Comparison of ENCODE assay signal across 1 cellular context in genomic region chr16:14071576-14072271, GRCh38.
A peak's percentile ranks its signal among the peaks of the same experiment; 100 is the strongest.
TF ChIP-seq lines count a peak whose summit lies in the region.

No MANE protein-coding gene starts in this region.

TF ChIP-seq in HepG2, 621 proteins besides CTCF, POLR2A, EP300 and RAD21 (continued from another document and continues in another):
- peak; percentile 76; the same call in 1 of the 2 replicates for TF ChIP-seq CENPX (CRISPR knock-in tag; IDR thresholded peaks at IDR 0.05)
- no peak for TF ChIP-seq HES4 (CRISPR knock-in tag; IDR thresholded peaks at IDR 0.05; ENCODE audit: borderline replicate concordance)
- TF ChIP-seq GTF3A (CRISPR knock-in tag; conservative IDR thresholded peaks at IDR 0.05): no peak
- no peak for TF ChIP-seq THAP11 (CRISPR knock-in tag; IDR thresholded peaks at IDR 0.05)
- no peak for TF ChIP-seq ZNF589 (CRISPR knock-in tag; conservative IDR thresholded peaks at IDR 0.05)
- TF ChIP-seq KLF9 (CRISPR knock-in tag; IDR thresholded peaks at IDR 0.05; ENCODE audit: low read depth): no peak
- TF ChIP-seq ZNF335 (CRISPR knock-in tag; IDR thresholded peaks at IDR 0.05): no peak
- no peak for TF ChIP-seq ZNF460 (CRISPR knock-in tag; IDR thresholded peaks at IDR 0.05; ENCODE audit: borderline replicate concordance)
- TF ChIP-seq CHD2 (IDR thresholded peaks at IDR 0.05; ENCODE audit: low read depth, low read length): no peak
- 0 out of 2 replicates have a peak, but pooled peaks have one; percentile 58 for TF ChIP-seq ATAD3A (CRISPR knock-in tag; IDR thresholded peaks at IDR 0.05)
- no peak for TF ChIP-seq ARNTL (CRISPR knock-in tag; IDR thresholded peaks at IDR 0.05)
- TF ChIP-seq ZNF687 (CRISPR knock-in tag; IDR thresholded peaks at IDR 0.05): no peak
- no peak for TF ChIP-seq ZMAT5 (CRISPR knock-in tag; IDR thresholded peaks at IDR 0.05; ENCODE audit: borderline replicate concordance, low read depth)
- no peak for TF ChIP-seq ZNF512 (CRISPR knock-in tag; IDR thresholded peaks at IDR 0.05)
- TF ChIP-seq CENPT (CRISPR knock-in tag; IDR thresholded peaks at IDR 0.05; ENCODE audit: low read depth): no peak
- TF ChIP-seq SNAPC2 (CRISPR knock-in tag; IDR thresholded peaks at IDR 0.05): no peak
- no peak for TF ChIP-seq RFX5 (IDR thresholded peaks at IDR 0.05; ENCODE audit: low read depth, low read length)
- TF ChIP-seq NPAS2 (CRISPR knock-in tag; IDR thresholded peaks at IDR 0.05; ENCODE audit: borderline replicate concordance): no peak
- TF ChIP-seq SOX5 (CRISPR knock-in tag; IDR thresholded peaks at IDR 0.05; ENCODE audit: borderline replicate concordance): no peak
- TF ChIP-seq TRIM22 (IDR thresholded peaks at IDR 0.05): no peak
- 0 out of 2 replicates have a peak, but pooled peaks have one; percentile 54 for TF ChIP-seq ZBTB42 (CRISPR knock-in tag; IDR thresholded peaks at IDR 0.05)
- TF ChIP-seq PAX8 (CRISPR knock-in tag; IDR thresholded peaks at IDR 0.05; ENCODE audit: borderline replicate concordance): 0 out of 2 replicates have a peak, but pooled peaks have one; percentile 2
- TF ChIP-seq CCDC6 (CRISPR knock-in tag; IDR thresholded peaks at IDR 0.05): no peak
- no peak for TF ChIP-seq ZBTB37 (CRISPR knock-in tag; IDR thresholded peaks at IDR 0.05)
- TF ChIP-seq CBFB (CRISPR knock-in tag; IDR thresholded peaks at IDR 0.05): no peak
- no peak for TF ChIP-seq MYNN (CRISPR knock-in tag; IDR thresholded peaks at IDR 0.05; ENCODE audit: low read depth)
- TF ChIP-seq ZSCAN31 (CRISPR knock-in tag; IDR thresholded peaks at IDR 0.05; ENCODE audit: low read depth): no peak
- TF ChIP-seq ZNF549 (CRISPR knock-in tag; IDR thresholded peaks at IDR 0.05): no peak
- TF ChIP-seq ZNF639 (CRISPR knock-in tag; conservative IDR thresholded peaks at IDR 0.05): peak; percentile 12; the same call in 1 of the 2 replicates
- no peak for TF ChIP-seq ZNF660 (CRISPR knock-in tag; IDR thresholded peaks at IDR 0.05; ENCODE audit: borderline replicate concordance, low read depth)
- TF ChIP-seq ZSCAN5A (CRISPR knock-in tag; IDR thresholded peaks at IDR 0.05; ENCODE audit: borderline replicate concordance): no peak
- TF ChIP-seq ZNF841 (CRISPR knock-in tag; IDR thresholded peaks at IDR 0.05; ENCODE audit: borderline replicate concordance): no peak
- peak; percentile 99 for TF ChIP-seq ZNF768 (CRISPR knock-in tag; IDR thresholded peaks at IDR 0.05)
- no peak for TF ChIP-seq CREBL2 (CRISPR knock-in tag; IDR thresholded peaks at IDR 0.05; ENCODE audit: borderline replicate concordance)
- no peak for TF ChIP-seq HNRNPUL1 (IDR thresholded peaks at IDR 0.05; ENCODE audit: low read depth, low read length)
- TF ChIP-seq MBNL3 (CRISPR knock-in tag; conservative IDR thresholded peaks at IDR 0.05): no peak
- no peak for TF ChIP-seq EHMT2 (IDR thresholded peaks at IDR 0.05; ENCODE audit: borderline replicate concordance, low read depth, low read length)
- no peak for TF ChIP-seq ZBTB1 (CRISPR knock-in tag; IDR thresholded peaks at IDR 0.05; ENCODE audit: borderline replicate concordance)
- no peak for TF ChIP-seq ZHX2 (IDR thresholded peaks at IDR 0.05; ENCODE audit: low read depth)
- peak; percentile 7; the same call in 1 of the 2 replicates for TF ChIP-seq ZHX2 (CRISPR knock-in tag; IDR thresholded peaks at IDR 0.05; ENCODE audit: borderline replicate concordance)
- TF ChIP-seq WIZ (CRISPR knock-in tag; IDR thresholded peaks at IDR 0.05): no peak
- TF ChIP-seq RELA (CRISPR knock-in tag; IDR thresholded peaks at IDR 0.05): no peak
- TF ChIP-seq SRY (CRISPR knock-in tag; IDR thresholded peaks at IDR 0.05): no peak
- no peak for TF ChIP-seq NFRKB (IDR thresholded peaks at IDR 0.05)
- no peak for TF ChIP-seq HOMEZ (CRISPR knock-in tag; IDR thresholded peaks at IDR 0.05; ENCODE audit: low read depth)
- TF ChIP-seq ZNF576 (CRISPR knock-in tag; IDR thresholded peaks at IDR 0.05): no peak
- no peak for TF ChIP-seq IKZF1 (IDR thresholded peaks at IDR 0.05)
